ENCODE assay signal across 21 cellular contexts in genomic region chr11:1701041-1701807, GRCh38. TPM values are rescaled to one million over a fixed set of nuclear protein-coding genes. Genes with fewer than 3 reads are reported as not detected.
DNase-seq lines count a peak whose midpoint lies in the region; ATAC-seq lines count a peak whose summit lies in the region.
"Had no signal": no experiment of that assay in that cellular context is flagged by ENCODE, and none has a peak within 500 bp of the region (broad histone marks: within the 10 kb centered on the region; RNA-seq: fewer than 3 reads in every experiment).

No MANE protein-coding gene starts in this region.

- H3K4me3 Mint-ChIP-seq in activated T-helper 17 cell treated with anti-CD3 and anti-CD28 coated beads, Interleukin-2, amount 50 U/mL, for 72 hours, result no peak overlapping the region
- H3K4me3 Mint-ChIP-seq: activated naive CD4-positive, alpha-beta T cell treated with anti-CD3 and anti-CD28 coated beads for 36 hours; neural crest cell had no signal

- H3K27me3 Mint-ChIP-seq in activated T-helper 17 cell treated with anti-CD3 and anti-CD28 coated beads, Interleukin-2, amount 50 U/mL, for 72 hours, result peaks cover 28% of the 10 kb centered on the region

- H3K4me1 Mint-ChIP-seq in activated T-helper 17 cell treated with anti-CD3 and anti-CD28 coated beads, Interleukin-2, amount 50 U/mL, for 72 hours, result no peaks in the 10 kb centered on the region

- DNase-seq in stimulated activated CD4-positive, alpha-beta T cell treated with anti-CD3 and anti-CD28 coated beads, Interleukin-2, amount 100 ng/mL, for 4 hours (ENCODE audit: low read depth), result peak; percentile 8
- no peak for DNase-seq in stimulated activated CD4-positive, alpha-beta T cell treated with anti-CD3 and anti-CD28 coated beads, Interleukin-4, amount 100 ng/mL, for 4 hours
- DNase-seq in myocyte (ENCODE audit: low read depth) (peak; percentile 30), COLO668 (lab: John Stamatoyannopoulos, UW; ENCODE audit: unreplicated experiment) (no peak), SW 1271 (lab: John Stamatoyannopoulos, UW) (no peak)
- no peak for DNase-seq in central memory CD4-positive, alpha-beta T cell
- DNase-seq: activated naive CD4-positive, alpha-beta T cell treated with anti-CD3 and anti-CD28 coated beads for 36 hours; AML-193; DMS153; lower lobe of right lung; NCI-H2171; SHP77; stimulated activated CD4-positive, alpha-beta T cell treated with anti-CD3 and anti-CD28 coated beads, Interleukin-2, amount 100 ng/mL, for 48 hours; T-helper 9 cell; trophoblast cell had no signal

- no peak overlapping the region for H3K27ac Mint-ChIP-seq in activated T-helper 17 cell treated with anti-CD3 and anti-CD28 coated beads, Interleukin-2, amount 50 U/mL, for 72 hours
- H3K27ac Mint-ChIP-seq: activated naive CD4-positive, alpha-beta T cell treated with anti-CD3 and anti-CD28 coated beads for 36 hours had no signal

- no peaks in the 10 kb centered on the region for H3K36me3 Mint-ChIP-seq in activated T-helper 17 cell treated with anti-CD3 and anti-CD28 coated beads, Interleukin-2, amount 50 U/mL, for 72 hours (ENCODE audit: low read depth)

- H3K9me3 Mint-ChIP-seq in activated T-helper 17 cell treated with anti-CD3 and anti-CD28 coated beads, Interleukin-2, amount 50 U/mL, for 72 hours, result no peaks in the 10 kb centered on the region
- H3K9me3 Mint-ChIP-seq: neural crest cell had no signal

- ATAC-seq in activated T-helper 17 cell treated with anti-CD3 and anti-CD28 coated beads, Interleukin-2, amount 50 U/mL, for 72 hours (replicated peaks), result peak; percentile 52
- no peak for ATAC-seq in HG02759 (IDR thresholded peaks at IDR 0.05; ENCODE audit: unreplicated experiment)
- ATAC-seq: lower lobe of right lung had no signal

RNA-seq across cellular contexts. Expression of gene KRTAP5-6, which starts 4.2 kb away (rescaled TPM):
- not detected for total RNA-seq in activated T-helper 17 cell treated with anti-CD3 and anti-CD28 coated beads, Interleukin-2, amount 50 U/mL, for 72 hours
- not detected in 2 replicates for total RNA-seq in myocyte
- not detected for polyA plus RNA-seq in myocyte (2012)
- total RNA-seq: activated naive CD4-positive, alpha-beta T cell treated with anti-CD3 and anti-CD28 coated beads for 36 hours; cardiac muscle cell; fibroblast of villous mesenchyme; lower lobe of right lung; neural crest cell; right atrium auricular region had no signal
- polyA plus RNA-seq: cardiac muscle cell had no signal

RNA-seq across cellular contexts. Expression of gene IFITM10, which starts 49.2 kb away (rescaled TPM):
- under 1 TPM; 0.17 to 0.42 TPM for total RNA-seq in activated T-helper 17 cell treated with anti-CD3 and anti-CD28 coated beads, Interleukin-2, amount 50 U/mL, for 72 hours
- total RNA-seq in myocyte, result 3.9 and 8.2 TPM in 2 replicates
- polyA plus RNA-seq in myocyte (2012), result 42.0 TPM
- total RNA-seq: neural crest cell had no signal
- polyA plus RNA-seq: cardiac muscle cell had no signal

Comparison
In these comparisons a context has a peak if more than half of its experiments do, and no peak if none do; other contexts are left out.
1. DNase-seq: peak in stimulated activated CD4-positive, alpha-beta T cell treated with anti-CD3 and anti-CD28 coated beads, Interleukin-2, amount 100 ng/mL, for 4 hours (single experiment) and myocyte (single experiment); none in stimulated activated CD4-positive, alpha-beta T cell treated with anti-CD3 and anti-CD28 coated beads, Interleukin-4, amount 100 ng/mL, for 4 hours (0 of 2), COLO668 (single experiment), SW 1271 (0 of 2) and central memory CD4-positive, alpha-beta T cell (single experiment).